Comparison of ENCODE assay signal across 17 cellular contexts in the genomic region with DNA sequence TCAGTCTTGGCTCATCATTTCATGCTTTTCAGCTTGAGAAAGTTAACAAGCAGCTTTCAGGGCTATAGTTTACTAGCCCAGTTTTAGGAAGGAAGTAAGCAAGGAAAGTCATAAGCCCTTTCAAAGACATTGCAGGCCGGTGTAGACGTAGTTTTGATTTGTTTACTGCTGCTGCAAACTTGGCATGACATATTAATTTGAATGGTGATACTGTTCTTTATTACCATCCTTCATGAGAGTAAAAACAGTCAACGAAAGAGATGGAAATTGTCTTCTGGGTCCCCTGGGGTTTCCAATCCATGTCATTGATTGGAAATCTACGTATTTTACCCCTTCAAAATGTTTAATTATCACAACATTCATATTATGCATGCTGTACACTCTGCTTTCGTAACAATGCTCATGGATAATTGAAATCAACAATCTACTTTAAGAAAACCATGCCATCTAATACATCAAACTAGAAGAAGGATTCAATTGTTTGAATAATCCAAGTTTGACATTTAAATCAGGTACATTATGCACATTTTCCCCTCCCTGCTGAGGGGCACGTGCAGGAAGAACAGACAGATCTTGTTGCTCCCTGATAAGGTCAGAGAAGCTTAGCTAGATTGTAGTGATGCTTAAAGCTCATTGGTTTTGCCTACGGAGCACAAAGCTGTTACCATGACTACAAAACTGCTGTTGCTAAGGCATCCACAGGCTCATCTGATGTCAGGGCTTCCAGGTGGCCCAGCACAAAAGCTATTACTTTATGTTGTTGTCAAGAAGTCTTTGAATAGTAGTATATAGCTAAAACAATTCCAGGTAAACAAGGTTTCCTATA.
DNase-seq lines count a peak whose midpoint lies in the region; ATAC-seq, FAIRE-seq and TF ChIP-seq lines count a peak whose summit lies in the region.
"Had no signal": no experiment of that assay in that cellular context is flagged by ENCODE, and none has a peak within 500 bp of the region (broad histone marks: within the 10 kb centered on the region; RNA-seq: fewer than 3 reads in every experiment).

No MANE protein-coding gene starts in this region.

- no peak overlapping the region for H4K8ac ChIP-seq in H1 (ENCODE audit: extremely low read depth, insufficient read depth, low read length)

- H3K36me3 ChIP-seq in SK-N-SH (replicated peaks in 1 of 2; ENCODE audit: control insufficient read depth in 1 of 2, insufficient read depth in 2 of 2, low read length in 1 of 2): no peaks in the 10 kb centered on the region
- no peaks in the 10 kb centered on the region for H3K36me3 ChIP-seq in H1 (ENCODE audit: control insufficient read depth in 2 of 4, insufficient read depth in 4 of 4, low read length in 3 of 4)
- H3K36me3 ChIP-seq in small intestine (ENCODE audit: control insufficient read depth in 2 of 2, insufficient read depth in 2 of 2, low read length in 2 of 2): no peaks in the 10 kb centered on the region
- H3K36me3 ChIP-seq: SJCRH30 had no signal

- H3K4me3 ChIP-seq in SK-N-SH (ENCODE audit: low read depth in 2 of 2, low read length in 1 of 2) (no peak overlapping the region), H1 (ENCODE audit: extremely low read depth in 1 of 4, insufficient read depth in 2 of 4, low read depth in 3 of 4, low read length in 4 of 4) (no peak overlapping the region), small intestine (ENCODE audit: low read depth in 1 of 2, low read length in 2 of 2) (no peak overlapping the region), right cardiac atrium (ENCODE audit: low read length) (no peak overlapping the region)
- H3K4me3 ChIP-seq: coronary artery, psoas muscle, SJCRH30 had no signal

- no peaks in the 10 kb centered on the region for H3K79me1 ChIP-seq in H1 (ENCODE audit: low read depth, low read length)

- H3K27ac ChIP-seq in SK-N-SH (ENCODE audit: low read depth in 2 of 2, low read length in 1 of 2): peak overlapping the region in 1 of 2 experiments; percentile 72; a peak in 2 of 4 replicates
- no peak overlapping the region for H3K27ac ChIP-seq in H1 (ENCODE audit: low read depth, low read length)
- no peak overlapping the region for H3K27ac ChIP-seq in small intestine (ENCODE audit: low read depth in 1 of 2, low read length in 1 of 2)
- no peak overlapping the region for H3K27ac ChIP-seq in right cardiac atrium (ENCODE audit: low read length)
- H3K27ac ChIP-seq: coronary artery, KMS-11, psoas muscle, SJCRH30 had no signal

- no peak overlapping the region for H2BK12ac ChIP-seq in H1 (ENCODE audit: low read depth, low read length)

- no peak overlapping the region for H3K56ac ChIP-seq in H1 (replicated peaks; ENCODE audit: insufficient read length, low read depth, low read length)

- H3K4me1 ChIP-seq in SK-N-SH (ENCODE audit: control insufficient read depth in 1 of 2, insufficient read depth in 2 of 2, low read depth in 1 of 2, low read length in 1 of 2): peaks cover 0 to 18% of the 10 kb centered on the region in 2 experiments; a peak in 2 of 4 replicates
- H3K4me1 ChIP-seq in H1 (replicated peaks in 1 of 4; ENCODE audit: control insufficient read depth in 3 of 4, insufficient read depth in 4 of 4, low read length in 3 of 4): peaks cover 0 to 5% (median 0%) of the 10 kb centered on the region in 4 experiments; a peak in 1 of 7 replicates
- H3K4me1 ChIP-seq in small intestine (ENCODE audit: control insufficient read depth in 2 of 2, insufficient read depth in 1 of 2, low read depth in 1 of 2, low read length in 1 of 2): no peaks in the 10 kb centered on the region
- no peaks in the 10 kb centered on the region for H3K4me1 ChIP-seq in right cardiac atrium (ENCODE audit: control insufficient read depth, insufficient read depth, low read length)
- H3K4me1 ChIP-seq: psoas muscle, SJCRH30 had no signal

- H3K9ac ChIP-seq in SK-N-SH (no peak overlapping the region), H1 (replicated peaks in 1 of 4; ENCODE audit: extremely low read depth in 1 of 4, low read depth in 3 of 4, low read length in 3 of 4) (no peak overlapping the region)
- H3K9ac ChIP-seq: KMS-11 had no signal

- no peak for TF ChIP-seq CTCF in SK-N-SH (IDR thresholded peaks at IDR 0.05)
- TF ChIP-seq CTCF in H1 (IDR thresholded peaks at IDR 0.05; ENCODE audit: control extremely low read depth in 1 of 3, insufficient read depth in 1 of 3, low read depth in 1 of 3, low read length in 3 of 3): no peak

- no peak overlapping the region for H2BK15ac ChIP-seq in H1 (ENCODE audit: low read length)

- no peak overlapping the region for H4K5ac ChIP-seq in H1 (ENCODE audit: insufficient read length, low read depth, low read length)

- no peak for ATAC-seq in SK-N-SH treated with all-trans-retinoic acid at 6 μM for 48 hours
- no peak for ATAC-seq in right cardiac atrium
- no peak for ATAC-seq in GM21526 (IDR thresholded peaks at IDR 0.05; ENCODE audit: low FRiP score, unreplicated experiment)
- ATAC-seq: psoas muscle; stimulated activated effector memory CD8-positive, alpha-beta T cell treated with anti-CD3 and anti-CD28 coated beads, Interleukin-12 subunit alpha, Interleukin-12 subunit beta, amount 100 ng/mL, for 72 hours had no signal

- TF ChIP-seq POLR2A in H1 (IDR thresholded peaks at IDR 0.05; ENCODE audit: control extremely low read depth in 1 of 2, low read depth in 2 of 2, low read length in 2 of 2): no peak

- no peak overlapping the region for H2BK5ac ChIP-seq in H1 (ENCODE audit: low read depth, low read length)

- TF ChIP-seq RAD21 in SK-N-SH (IDR thresholded peaks at IDR 0.05; ENCODE audit: low read length): no peak; the same call in 1 of the 2 replicates
- no peak for TF ChIP-seq RAD21 in H1 (IDR thresholded peaks at IDR 0.05 in 1 of 2, conservative IDR thresholded peaks at IDR 0.05 in 1 of 2; ENCODE audit: low read depth in 2 of 2, low read length in 2 of 2)

- H3K4me2 ChIP-seq in SK-N-SH (no peak overlapping the region), H1 (ENCODE audit: insufficient read depth in 1 of 2, low read depth in 2 of 2, low read length in 2 of 2) (no peak overlapping the region)
- H3K4me2 ChIP-seq: KMS-11 had no signal

- H3K23me2 ChIP-seq in H1 (ENCODE audit: low read depth, low read length): no peaks in the 10 kb centered on the region

- no peaks in the 10 kb centered on the region for H3F3A ChIP-seq in SK-N-SH (replicated peaks; ENCODE audit: insufficient read depth)

- POLR2A ChIA-PET in SK-N-SH (lab: Yijun Ruan, JAX) (no interaction called here), H1 (lab: Charles Lee; ENCODE audit: partially characterized antibody) (interaction anchor here (0.6 kb wide), 1 partner anchor 33 kb away, joined by 3 read pairs; no protein-coding TSS in a partner anchor)

- no peak overlapping the region for H2BK20ac ChIP-seq in H1 (ENCODE audit: low read length)

- H3K18ac ChIP-seq in H1 (ENCODE audit: extremely low read depth, low read length): no peak overlapping the region

- no peak overlapping the region for H3K14ac ChIP-seq in H1 (ENCODE audit: insufficient read length)

- H2AK5ac ChIP-seq in H1 (ENCODE audit: low read depth, low read length): no peak overlapping the region

- no peaks in the 10 kb centered on the region for H3K9me2 ChIP-seq in SK-N-SH

- H4K20me1 ChIP-seq in SK-N-SH (ENCODE audit: insufficient read depth) (no peaks in the 10 kb centered on the region), H1 (replicated peaks in 1 of 2; ENCODE audit: control insufficient read depth in 1 of 2, insufficient read depth in 2 of 2, low read length in 2 of 2) (no peaks in the 10 kb centered on the region)

- H2BK120ac ChIP-seq in H1 (replicated peaks; ENCODE audit: low read depth, low read length): no peak overlapping the region

- no peak overlapping the region for H4K91ac ChIP-seq in H1 (replicated peaks; ENCODE audit: insufficient read length, low read length)

- peak; percentile 54 for DNase-seq in SK-N-SH
- peak; percentile 73 to 93 for DNase-seq in NCI-H524 (lab: John Stamatoyannopoulos, UW)
- DNase-seq in H1 (ENCODE audit: low read depth in 1 of 2, low spot score in 2 of 2): no peak
- peak; percentile 7 for DNase-seq in small intestine
- DNase-seq in right cardiac atrium: no peak
- no peak for DNase-seq in activated gamma-delta T cell treated with Interleukin-2 at 50 U/mL for 16 hours
- DNase-seq: ACHN; islet precursor cell; NK-92 treated with Interleukin-12 subunit alpha and Interleukin-12 subunit beta, amount 100 ng/mL, for 24 hours; psoas muscle; SJCRH30; stimulated activated CD4-positive, alpha-beta T cell treated with anti-CD3 and anti-CD28 coated beads, Interleukin-2, amount 100 ng/mL, for 24 hours had no signal

- H2AFZ ChIP-seq in SK-N-SH (ENCODE audit: low read depth) (no peak overlapping the region), H1 (ENCODE audit: low read length) (no peak overlapping the region)

- TF ChIP-seq EP300 in SK-N-SH (IDR thresholded peaks at IDR 0.05; ENCODE audit: borderline replicate concordance in 1 of 2, low read depth in 1 of 2, low read length in 1 of 2) (peak in 1 of 2 experiments; percentile 69; a peak in 1 of 4 replicates), H1 (IDR thresholded peaks at IDR 0.05; ENCODE audit: borderline replicate concordance in 1 of 2, low read depth in 2 of 2, low read length in 2 of 2) (peak in 1 of 2 experiments; percentile 46; a peak in 1 of 3 replicates)

- CTCF ChIA-PET in SK-N-SH (lab: Yijun Ruan, JAX) (interaction anchor here (1.2 kb wide), 1 partner anchor 367 kb away, joined by 3 read pairs; no protein-coding TSS in a partner anchor), H1 (lab: Charles Lee; ENCODE audit: partially characterized antibody) (interaction anchor here (0.6 to 1.8 kb wide), 7 partner anchors 19 to 282 kb away, joined by 3 to 5 read pairs (median 3); a partner anchor contains a TSS)

- intact Hi-C loops in right cardiac atrium (cut with DNase I): no loop called here

- 11% methylated on average over 7 of the region's 7 CpGs for WGBS in SK-N-SH (ENCODE audit: low lambda C conversion rate)
- 70% methylated on average over 7 of the region's 7 CpGs; no CpG with 5 or more reads in 1 of the 2 experiments for WGBS in H1 (ENCODE audit: extremely low coverage in 1 of 2, insufficient coverage in 1 of 2, insufficient read length in 1 of 2, insufficient replicate concordance in 2 of 2, low coverage in 1 of 2, low lambda C conversion rate in 2 of 2, missing lambda C conversion rate in 1 of 2), 2 experiments
- WGBS in small intestine, 3 donors: 55 to 68% (median 63%) methylated on average over 7 of the region's 7 CpGs
- 64% methylated on average over 7 of the region's 7 CpGs for WGBS in right cardiac atrium

- H3K27me3 ChIP-seq in SK-N-SH (ENCODE audit: insufficient read depth) (no peaks in the 10 kb centered on the region), H1 (replicated peaks in 1 of 4; ENCODE audit: control insufficient read depth in 3 of 4, extremely low read depth in 1 of 4, insufficient read depth in 3 of 4, low read length in 3 of 4) (no peaks in the 10 kb centered on the region), small intestine (ENCODE audit: control insufficient read depth in 2 of 2, insufficient read depth in 2 of 2, low read length in 2 of 2) (no peaks in the 10 kb centered on the region), right cardiac atrium (ENCODE audit: control insufficient read depth, insufficient read depth) (no peaks in the 10 kb centered on the region)

- no peak overlapping the region for H3K4ac ChIP-seq in H1 (replicated peaks; ENCODE audit: insufficient read length, low read depth, low read length)

- FAIRE-seq in H1 (lab: Jason Lieb, UNC) (peak; percentile 84), small intestine (lab: Jason Lieb, UNC) (no peak)

- H3K23ac ChIP-seq in H1 (ENCODE audit: insufficient read length): no peak overlapping the region

- no peaks in the 10 kb centered on the region for H3K9me3 ChIP-seq in SK-N-SH
- no peaks in the 10 kb centered on the region for H3K9me3 ChIP-seq in H1 (ENCODE audit: insufficient read depth in 2 of 2, low read depth in 1 of 2, low read length in 1 of 2)
- H3K9me3 ChIP-seq in small intestine (ENCODE audit: control insufficient read depth, low read depth): no peaks in the 10 kb centered on the region
- no peaks in the 10 kb centered on the region for H3K9me3 ChIP-seq in right cardiac atrium (ENCODE audit: control insufficient read depth, low read length)
- H3K9me3 ChIP-seq: psoas muscle had no signal

- no peaks in the 10 kb centered on the region for H3K79me2 ChIP-seq in SK-N-SH (ENCODE audit: insufficient read depth)
- no peaks in the 10 kb centered on the region for H3K79me2 ChIP-seq in H1 (ENCODE audit: control insufficient read depth in 1 of 2, insufficient read depth in 2 of 2, low read length in 2 of 2)

Comparison
In these comparisons a context has a peak if more than half of its experiments do, and no peak if none do; other contexts are left out.
1. DNase-seq: peak in SK-N-SH (single experiment), NCI-H524 (2 of 2) and small intestine (single experiment); none in H1 (0 of 2), right cardiac atrium (0 of 3) and activated gamma-delta T cell treated with Interleukin-2 at 50 U/mL for 16 hours (single experiment).